ENCODE assay signal across 12 cellular contexts in the genomic region with DNA sequence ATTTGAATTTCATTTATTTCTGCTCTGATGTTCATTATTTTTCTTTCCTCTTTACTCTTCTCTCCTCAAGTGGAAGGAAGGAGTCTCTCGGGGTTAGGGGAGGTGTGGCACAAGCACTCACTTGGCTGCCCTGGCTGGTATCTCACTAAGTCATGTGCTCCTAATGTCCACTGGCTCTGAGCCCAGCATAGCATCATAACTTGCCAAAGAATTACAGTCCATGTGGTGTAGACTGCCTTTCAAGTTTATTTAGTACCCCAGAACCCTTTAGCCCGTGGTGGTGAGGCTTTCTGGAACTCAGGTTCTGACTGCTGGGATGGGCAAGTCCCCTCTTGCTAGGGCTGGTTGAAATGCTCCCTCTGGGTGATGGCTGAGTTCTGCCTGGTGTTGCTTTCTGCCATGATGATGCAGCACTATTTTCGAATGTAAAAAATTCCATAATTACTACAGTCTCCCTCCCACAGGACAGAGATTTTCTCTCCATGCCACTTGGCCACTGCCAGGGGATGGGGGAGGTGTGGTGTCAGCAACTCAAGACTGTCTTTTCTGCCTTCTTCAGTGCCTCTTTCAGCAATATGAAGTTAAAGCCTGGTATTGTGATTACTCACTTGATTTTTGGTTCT. TPM values are rescaled to one million over a fixed set of nuclear protein-coding genes. Genes with fewer than 3 reads are reported as not detected.
DNase-seq lines count a peak whose midpoint lies in the region; ATAC-seq and TF ChIP-seq lines count a peak whose summit lies in the region.
"Had no signal": no experiment of that assay in that cellular context is flagged by ENCODE, and none has a peak within 500 bp of the region (broad histone marks: within the 10 kb centered on the region; RNA-seq: fewer than 3 reads in every experiment).

No MANE protein-coding gene starts in this region.

- CTCF ChIA-PET in AG04450 (lab: Charles Lee): no interaction called here

- no peak overlapping the region for H2BK120ac ChIP-seq in mesenchymal stem cell (ENCODE audit: low read depth, low read length)

- POLR2A ChIA-PET in AG04450 (lab: Yijun Ruan, JAX): no interaction called here

- H3K9ac ChIP-seq in mesenchymal stem cell (ENCODE audit: low read length): peak overlapping the region; percentile 60

- in situ Hi-C loops in GM13976 (cut with MboI; ENCODE audit: low sequenced_read_pairs, unreplicated experiment): no loop called here

- no peak overlapping the region for H3K4me2 ChIP-seq in mesenchymal stem cell (ENCODE audit: low read length, poor library complexity, severe bottlenecking)

- no peak overlapping the region for H2BK12ac ChIP-seq in mesenchymal stem cell (ENCODE audit: low read length in 2 of 2)

- no peak overlapping the region for H3K14ac ChIP-seq in mesenchymal stem cell (ENCODE audit: low read length in 2 of 2)

- H4K8ac ChIP-seq in mesenchymal stem cell (ENCODE audit: low read length): peak overlapping the region; percentile 66

- WGBS in mesenchymal stem cell: 64% methylated on average over 2 of the region's 3 CpGs

- no peaks in the 10 kb centered on the region for H3K79me1 ChIP-seq in mesenchymal stem cell (replicated peaks; ENCODE audit: low read length, poor library complexity, severe bottlenecking)

- H3K4me3 ChIP-seq in AG04450 (ENCODE audit: low read depth, low read length) (no peak overlapping the region), choroid plexus epithelial cell (ENCODE audit: low read depth, low read length) (no peak overlapping the region), mesenchymal stem cell (ENCODE audit: insufficient read depth in 1 of 2, low read depth in 1 of 2, low read length in 2 of 2) (peak overlapping the region in 1 of 2 experiments; percentile 27)
- H3K4me3 ChIP-seq: ovary had no signal

- no peak overlapping the region for H2BK5ac ChIP-seq in mesenchymal stem cell (ENCODE audit: low read depth, low read length, poor library complexity, severe bottlenecking)

- no peak overlapping the region for H3K23ac ChIP-seq in mesenchymal stem cell (ENCODE audit: low read length in 2 of 2)

- H3K9me3 ChIP-seq in AG04450 (ENCODE audit: control insufficient read depth, insufficient read depth, low read length): no peaks in the 10 kb centered on the region
- H3K9me3 ChIP-seq in mesenchymal stem cell (ENCODE audit: control insufficient read depth, low read length): peaks cover 46% of the 10 kb centered on the region

- no peak overlapping the region for H4K91ac ChIP-seq in mesenchymal stem cell (ENCODE audit: low read length)

- H3K27ac ChIP-seq in AG04450 (ENCODE audit: low read depth, low read length) (no peak overlapping the region), mesenchymal stem cell (ENCODE audit: low read length, poor library complexity, severe bottlenecking) (no peak overlapping the region)
- H3K27ac ChIP-seq: ovary had no signal

- no peak for ATAC-seq in GM18502 (IDR thresholded peaks at IDR 0.05; ENCODE audit: poor library complexity, unreplicated experiment)

- H3K36me3 ChIP-seq in mesenchymal stem cell (ENCODE audit: control insufficient read depth in 1 of 2, insufficient read depth in 2 of 2, low read depth in 1 of 2, low read length in 2 of 2): peaks cover 0 to 67% of the 10 kb centered on the region in 2 experiments
- H3K36me3 ChIP-seq: ovary had no signal

- no peak overlapping the region for H3K4ac ChIP-seq in mesenchymal stem cell (ENCODE audit: low read depth in 1 of 2, low read length in 2 of 2)

- no peaks in the 10 kb centered on the region for H3K27me3 ChIP-seq in AG04450 (ENCODE audit: control insufficient read depth, insufficient read depth, low read length)
- no peaks in the 10 kb centered on the region for H3K27me3 ChIP-seq in mesenchymal stem cell (ENCODE audit: control insufficient read depth in 1 of 2, insufficient read depth in 1 of 2, low read length in 2 of 2)
- H3K27me3 ChIP-seq: ovary had no signal

- H2AK5ac ChIP-seq in mesenchymal stem cell (ENCODE audit: low read length, severe bottlenecking): no peak overlapping the region

- no peaks in the 10 kb centered on the region for H3K4me1 ChIP-seq in mesenchymal stem cell (ENCODE audit: control insufficient read depth, insufficient read depth, low read depth, low read length)

- no peak overlapping the region for H2AFZ ChIP-seq in mesenchymal stem cell (ENCODE audit: low read depth, low read length)

- no peak overlapping the region for H2BK15ac ChIP-seq in mesenchymal stem cell (ENCODE audit: low read depth, poor library complexity, severe bottlenecking)

- no peak overlapping the region for H3K18ac ChIP-seq in mesenchymal stem cell (ENCODE audit: low read depth in 1 of 2, low read length in 2 of 2)

- TF ChIP-seq CTCF in AG04450 (IDR thresholded peaks at IDR 0.05; ENCODE audit: low read depth, low read length) (no peak), choroid plexus epithelial cell (conservative IDR thresholded peaks at IDR 0.05; ENCODE audit: low read depth, low read length) (no peak), GM13976 (IDR thresholded peaks at IDR 0.05; ENCODE audit: borderline replicate concordance, control extremely low read depth, extremely low read depth, insufficient read depth, missing control alignments) (no peak)

- peak; percentile 13 for DNase-seq in AG04450 (ENCODE audit: low read depth, low spot score)
- DNase-seq in LHCN-M2 (ENCODE audit: low read depth): peak; percentile 52
- peak; percentile 85 for DNase-seq in choroid plexus epithelial cell (ENCODE audit: low read depth)
- DNase-seq in mesenchymal stem cell: peak; percentile 43
- no peak for DNase-seq in activated T-cell treated with anti-CD3 and anti-CD28 coated beads, Interleukin-2, amount 50 U/mL, for 1 hour
- DNase-seq in cerebellar cortex (ENCODE audit: low spot score): no peak
- no peak for DNase-seq in GM13976 (ENCODE audit: low spot score)
- DNase-seq: activated CD4-positive, alpha-beta T cell treated with anti-CD3 and anti-CD28 coated beads, Interleukin-2, amount 10 ng/mL, durations not matched to agents 7 days and 5 days; CD4-positive, alpha-beta memory T cell; NCI-H2081 treated with DMSO at 0.1 percent for 48 hours had no signal

RNA-seq across cellular contexts. Expression of a gene that starts 22.2 kb away (rescaled TPM):
- 17.9 and 28.1 TPM in 2 replicates for polyA plus RNA-seq in AG04450 (2011; rRNA removed)
- polyA minus RNA-seq in AG04450 (2011; rRNA and poly(A)+ RNA removed): 5.1 and 10.0 TPM in 2 replicates
- total RNA-seq in LHCN-M2 (2014; rRNA removed): 16.5 and 17.1 TPM in 2 replicates
- 8.8 TPM for polyA plus RNA-seq in LHCN-M2 (2012)
- polyA plus RNA-seq in mesenchymal stem cell (2013, experiment 1 of 2): 17.9 TPM
- 18.4 TPM for polyA plus RNA-seq in mesenchymal stem cell (2013, experiment 2 of 2)

Comparison
In these comparisons a context has a peak if more than half of its experiments do, and no peak if none do; other contexts are left out.
1. DNase-seq: peak in AG04450 (single experiment), LHCN-M2 (single experiment), choroid plexus epithelial cell (single experiment) and mesenchymal stem cell (single experiment); none in activated T-cell treated with anti-CD3 and anti-CD28 coated beads, Interleukin-2, amount 50 U/mL, for 1 hour (single experiment), cerebellar cortex (single experiment) and GM13976 (single experiment).